Comparison of ENCODE assay signal across 26 cellular contexts in the genomic region with DNA sequence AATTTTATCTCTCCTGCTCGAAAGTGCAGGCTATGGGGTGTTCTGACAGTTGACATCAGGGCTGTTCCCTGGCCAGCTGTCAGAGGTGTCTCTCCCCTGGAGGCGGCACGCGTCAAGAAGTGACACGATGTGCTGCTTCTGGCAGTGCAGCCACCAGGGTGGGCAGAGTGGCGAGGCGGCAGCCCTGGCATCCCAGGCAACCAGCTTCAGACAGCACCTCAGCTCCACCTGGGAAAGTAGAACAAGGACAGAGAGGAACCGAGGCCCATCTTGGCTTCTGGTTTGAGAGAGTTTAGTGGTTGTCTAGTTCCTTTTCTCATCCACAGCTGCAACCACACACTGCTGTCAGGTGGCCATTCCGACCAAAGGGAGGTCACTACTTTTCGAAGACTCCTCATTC.
DNase-seq lines count a peak whose midpoint lies in the region; ATAC-seq and TF ChIP-seq lines count a peak whose summit lies in the region.
"Had no signal": no experiment of that assay in that cellular context is flagged by ENCODE, and none has a peak within 500 bp of the region (broad histone marks: within the 10 kb centered on the region; RNA-seq: fewer than 3 reads in every experiment).

No MANE protein-coding gene starts in this region.

- DNase-seq in GM06990 (ENCODE audit: extremely low read depth, insufficient read length), result peak; percentile 33
- peak; percentile 12 to 65 for DNase-seq in NCI-H524 (lab: John Stamatoyannopoulos, UW)
- DNase-seq in left cardiac atrium, result peak; percentile 37
- DNase-seq in caudate nucleus (lab: John Stamatoyannopoulos, UW), result no peak
- no peak for DNase-seq in GM10266 (ENCODE audit: extremely low spot score)
- DNase-seq in amygdala (lab: John Stamatoyannopoulos, UW), result no peak
- no peak for DNase-seq in esophagus squamous epithelium (lab: John Stamatoyannopoulos, UW)
- DNase-seq: activated CD4-positive, alpha-beta T cell treated with anti-CD3 and anti-CD28 coated beads for 1 hour; activated gamma-delta T cell; activated naive CD8-positive, alpha-beta T cell treated with anti-CD3 and anti-CD28 coated beads, Interleukin-2, amount 50 U/mL, for 24 hours; BE2C; DMS53; erythroblast; foreskin fibroblast; GDM1; left colon; natural killer cell; NCI-H146; NCI-H748 treated with DMSO at 0.1 percent for 48 hours; PC-9; stimulated activated CD4-positive, alpha-beta T cell treated with anti-CD3 and anti-CD28 coated beads, Interleukin-4, amount 100 ng/mL, for 1 hour; stimulated activated naive B cell treated with anti-CD40 and anti-IgM and Interleukin-4, amounts not matched to agents 10 μg/mL and 1 μg/mL and 100 μg/mL, for 72 hours; T-helper 1 cell; testis had no signal

- no peak for TF ChIP-seq POLR2A in esophagus squamous epithelium (IDR thresholded peaks at IDR 0.05)

- peak; percentile 57 for ATAC-seq in GM21786 (IDR thresholded peaks at IDR 0.05; ENCODE audit: unreplicated experiment)
- peak; percentile 78 to 90 for ATAC-seq in left cardiac atrium
- ATAC-seq: activated naive CD8-positive, alpha-beta T cell treated with anti-CD3 and anti-CD28 coated beads, Interleukin-2, amount 50 U/mL, for 24 hours; HCT116; left colon had no signal

- peaks cover 0 to 6% (median 0%) of the 10 kb centered on the region in 3 donors for H3K9me3 ChIP-seq in esophagus squamous epithelium
- H3K9me3 ChIP-seq: BE2C, testis had no signal

- 71 to 74% methylated on average over 6 to 10 of the region's 10 CpGs for WGBS in esophagus squamous epithelium, 2 donors

- no peak for TF ChIP-seq CTCF in GM06990 (IDR thresholded peaks at IDR 0.05; ENCODE audit: insufficient read depth, low read length, poor library complexity, severe bottlenecking)
- TF ChIP-seq CTCF in GM10266 (IDR thresholded peaks at IDR 0.05; ENCODE audit: control insufficient read depth, insufficient read depth, low read depth, missing control alignments), result no peak
- no peak for TF ChIP-seq CTCF in esophagus squamous epithelium (IDR thresholded peaks at IDR 0.05)

- H3K27ac ChIP-seq in caudate nucleus (ENCODE audit: low read depth, low read length) (no peak overlapping the region), esophagus squamous epithelium (no peak overlapping the region)
- H3K27ac ChIP-seq: PC-9, testis had no signal

- no peaks in the 10 kb centered on the region for H3K4me1 ChIP-seq in esophagus squamous epithelium

- H3K4me3 ChIP-seq in GM06990 (replicated peaks; ENCODE audit: low read depth, low read length) (no peak overlapping the region), esophagus squamous epithelium (no peak overlapping the region)
- H3K4me3 ChIP-seq: PC-9, testis had no signal

- H3K27me3 ChIP-seq in GM06990 (replicated peaks; ENCODE audit: control insufficient read depth, insufficient read depth, low read length) (no peaks in the 10 kb centered on the region), esophagus squamous epithelium (no peaks in the 10 kb centered on the region)
- H3K27me3 ChIP-seq: BE2C, testis had no signal

- no peaks in the 10 kb centered on the region for H3K36me3 ChIP-seq in GM06990 (ENCODE audit: control insufficient read depth, insufficient read depth, low read length)
- no peaks in the 10 kb centered on the region for H3K36me3 ChIP-seq in esophagus squamous epithelium
- H3K36me3 ChIP-seq: BE2C had no signal

- intact Hi-C loops in left cardiac atrium (cut with DNase I) (loop anchor here in 1 of 2 donors (5.0 kb wide), 1 partner anchor 378 kb away; no protein-coding TSS in a partner anchor), esophagus squamous epithelium (cut with DNase I) (no loop called here)

Comparison
In these comparisons a context has a peak if more than half of its experiments do, and no peak if none do; other contexts are left out.
1. DNase-seq: peak in GM06990 (single experiment), NCI-H524 (2 of 2) and left cardiac atrium (single experiment); none in caudate nucleus (0 of 61), GM10266 (single experiment), amygdala (0 of 56) and esophagus squamous epithelium (single experiment).